ENCODE assay signal across 1 cellular context in genomic region chr1:39776400-39776713, GRCh38.
TF ChIP-seq lines count a peak whose summit lies in the region.

No MANE protein-coding gene starts in this region.

TF ChIP-seq in GM12878, 131 proteins besides CTCF, POLR2A, EP300 and RAD21 (continued from another document and continues in another):
- no peak for TF ChIP-seq CEBPZ (IDR thresholded peaks at IDR 0.05; ENCODE audit: low read depth, low read length)
- no peak for TF ChIP-seq POU2F2 (IDR thresholded peaks at IDR 0.05; ENCODE audit: borderline replicate concordance, low read depth, low read length)
- TF ChIP-seq IRF3 (IDR thresholded peaks at IDR 0.05) = no peak
- TF ChIP-seq NBN (IDR thresholded peaks at IDR 0.05) = no peak
- no peak for TF ChIP-seq MTA3 (IDR thresholded peaks at IDR 0.05; ENCODE audit: borderline replicate concordance, low read length)
- no peak for TF ChIP-seq CHD2 (IDR thresholded peaks at IDR 0.05; ENCODE audit: borderline replicate concordance, low read depth, low read length)
- no peak for TF ChIP-seq SP1 (IDR thresholded peaks at IDR 0.05; ENCODE audit: low read depth, low read length)
- peak in 1 of 2 experiments; percentile 50; a peak in 1 of 4 replicates for TF ChIP-seq ETV6 (conservative IDR thresholded peaks at IDR 0.05 in 1 of 2, IDR thresholded peaks at IDR 0.05 in 1 of 2; ENCODE audit: borderline replicate concordance in 1 of 2, low read depth in 1 of 2)
- no peak for TF ChIP-seq TBL1XR1 (IDR thresholded peaks at IDR 0.05; ENCODE audit: low read depth, low read length)
- TF ChIP-seq SKIL (IDR thresholded peaks at IDR 0.05; ENCODE audit: low read depth, poor library complexity, severe bottlenecking) = no peak
- no peak for TF ChIP-seq USF1 (IDR thresholded peaks at IDR 0.05; ENCODE audit: borderline replicate concordance, extremely low read length, insufficient read depth, low read depth, low read length)
- no peak for TF ChIP-seq SRF (IDR thresholded peaks at IDR 0.05; ENCODE audit: low read depth in 2 of 2, low read length in 2 of 2)
- no peak for TF ChIP-seq NFXL1 (IDR thresholded peaks at IDR 0.05; ENCODE audit: borderline replicate concordance)
- TF ChIP-seq ZSCAN29 (IDR thresholded peaks at IDR 0.05) = no peak
- no peak for TF ChIP-seq RELA (IDR thresholded peaks at IDR 0.05; ENCODE audit: borderline replicate concordance, partially characterized antibody)
- TF ChIP-seq YBX1 (IDR thresholded peaks at IDR 0.05) = no peak
- TF ChIP-seq KLF5 (IDR thresholded peaks at IDR 0.05; ENCODE audit: partially characterized antibody) = no peak
- TF ChIP-seq MEF2B (IDR thresholded peaks at IDR 0.05; ENCODE audit: partially characterized antibody, poor library complexity, severe bottlenecking) = peak; percentile 22
- TF ChIP-seq CREB1 (IDR thresholded peaks at IDR 0.05; ENCODE audit: low read depth) = no peak
- no peak for TF ChIP-seq MYC (IDR thresholded peaks at IDR 0.05; ENCODE audit: insufficient read depth, insufficient read length, insufficient replicate concordance, low read length, severe bottlenecking)
- TF ChIP-seq SMAD5 (IDR thresholded peaks at IDR 0.05; ENCODE audit: low read depth) = no peak
- no peak for TF ChIP-seq PML (IDR thresholded peaks at IDR 0.05; ENCODE audit: low read length)
- TF ChIP-seq ATF3 (IDR thresholded peaks at IDR 0.05; ENCODE audit: borderline replicate concordance, extremely low read depth, low read depth, low read length) = no peak
- no peak for TF ChIP-seq BACH1 (IDR thresholded peaks at IDR 0.05; ENCODE audit: borderline replicate concordance)
- TF ChIP-seq RUNX3 (IDR thresholded peaks at IDR 0.05; ENCODE audit: low read length) = peak; percentile 83
- TF ChIP-seq CBX3 (IDR thresholded peaks at IDR 0.05; ENCODE audit: borderline replicate concordance, low read depth) = no peak
- no peak for TF ChIP-seq USF2 (IDR thresholded peaks at IDR 0.05; ENCODE audit: borderline replicate concordance, low read depth, low read length)
- TF ChIP-seq ATF2 (IDR thresholded peaks at IDR 0.05; ENCODE audit: low read length) = 0 out of 2 replicates have a peak, but pooled peaks have one; percentile 22
- TF ChIP-seq ZNF274 (IDR thresholded peaks at IDR 0.05; ENCODE audit: insufficient read depth, insufficient read length) = no peak
- TF ChIP-seq SREBF1 (IDR thresholded peaks at IDR 0.05; ENCODE audit: low read length) = no peak
- no peak for TF ChIP-seq MEF2A (IDR thresholded peaks at IDR 0.05; ENCODE audit: insufficient read depth, low read depth, low read length)
- TF ChIP-seq HSF1 (IDR thresholded peaks at IDR 0.05; ENCODE audit: low read depth, low read length) = no peak
- TF ChIP-seq PAX8 (IDR thresholded peaks at IDR 0.05) = no peak
- no peak for TF ChIP-seq FOXM1 (IDR thresholded peaks at IDR 0.05; ENCODE audit: low read depth, low read length)
- TF ChIP-seq IKZF1 (conservative IDR thresholded peaks at IDR 0.05) = peak; percentile 56; the same call in 1 of the 2 replicates
- no peak for TF ChIP-seq NR2F1 (conservative IDR thresholded peaks at IDR 0.05)
- TF ChIP-seq WRNIP1 (IDR thresholded peaks at IDR 0.05; ENCODE audit: borderline replicate concordance, low read depth, low read length) = no peak
- TF ChIP-seq CEBPB (IDR thresholded peaks at IDR 0.05; ENCODE audit: borderline replicate concordance in 1 of 2, low read depth in 2 of 2, low read length in 2 of 2) = no peak
- no peak for TF ChIP-seq ZNF217 (IDR thresholded peaks at IDR 0.05)
- TF ChIP-seq SIN3A (IDR thresholded peaks at IDR 0.05; ENCODE audit: low read depth, low read length) = no peak
- no peak for TF ChIP-seq NR2C1 (IDR thresholded peaks at IDR 0.05)
- TF ChIP-seq TARDBP (IDR thresholded peaks at IDR 0.05; ENCODE audit: borderline replicate concordance) = no peak
- TF ChIP-seq SUPT20H (IDR thresholded peaks at IDR 0.05; ENCODE audit: borderline replicate concordance, control insufficient read depth, low read depth, low read length) = no peak
- peak; percentile 44 to 53; a peak in 3 of 4 replicates for TF ChIP-seq IKZF2 (IDR thresholded peaks at IDR 0.05)
- TF ChIP-seq TCF7 (IDR thresholded peaks at IDR 0.05; ENCODE audit: borderline replicate concordance) = no peak
- 0 out of 2 replicates have a peak, but pooled peaks have one; percentile 43 for TF ChIP-seq ZNF687 (IDR thresholded peaks at IDR 0.05)
- TF ChIP-seq MXI1 (IDR thresholded peaks at IDR 0.05; ENCODE audit: low read depth, low read length) = no peak
- no peak for TF ChIP-seq MAX (IDR thresholded peaks at IDR 0.05; ENCODE audit: low read depth, low read length)
- no peak for TF ChIP-seq TAF1 (IDR thresholded peaks at IDR 0.05; ENCODE audit: borderline replicate concordance, low read depth, low read length)
- TF ChIP-seq STAT1 (conservative IDR thresholded peaks at IDR 0.05) = no peak
- no peak for TF ChIP-seq FOXK2 (IDR thresholded peaks at IDR 0.05)
- no peak for TF ChIP-seq SREBF2 (IDR thresholded peaks at IDR 0.05; ENCODE audit: low read length)
- no peak for TF ChIP-seq CBX5 (IDR thresholded peaks at IDR 0.05; ENCODE audit: low read depth)
- TF ChIP-seq YY1 (IDR thresholded peaks at IDR 0.05; ENCODE audit: low read depth, low read length) = no peak
